ENCODE assay signal across 14 cellular contexts in the genomic region with DNA sequence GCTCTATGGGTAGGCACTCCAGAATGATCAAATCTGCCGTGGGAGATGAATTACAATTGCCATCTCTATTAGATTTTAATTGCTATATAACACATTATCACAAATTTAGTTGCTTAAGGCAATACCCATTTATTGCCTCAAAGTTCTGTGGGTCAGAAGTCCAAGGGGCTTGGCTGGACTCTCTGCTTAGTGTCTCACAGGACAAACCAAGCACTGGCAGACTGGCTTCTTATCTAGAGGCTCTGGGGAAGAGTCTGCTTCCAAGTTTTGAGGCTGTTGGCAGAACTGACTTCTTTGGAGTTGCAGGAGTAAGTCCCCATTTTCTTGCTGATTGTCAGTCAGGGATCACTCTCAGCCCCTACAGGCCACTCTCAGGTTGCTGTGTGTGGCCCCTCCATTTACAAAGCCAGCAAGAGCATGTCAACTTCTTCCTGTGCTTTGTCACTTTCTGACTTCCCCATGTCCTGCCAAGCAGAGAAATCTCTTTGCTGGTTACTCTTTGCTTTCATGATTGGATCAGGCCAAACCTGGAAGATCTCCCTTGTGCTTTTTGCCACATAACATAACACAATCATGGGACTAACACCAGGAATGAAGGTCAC.
"Had no signal": no experiment of that assay in that cellular context is flagged by ENCODE, and none has a peak within 500 bp of the region (broad histone marks: within the 10 kb centered on the region; RNA-seq: fewer than 3 reads in every experiment).

No MANE protein-coding gene starts in this region.

- H3K27me3 ChIP-seq: adrenal gland, cardiac muscle cell had no signal

- DNase-seq: activated CD4-positive, alpha-beta T cell treated with anti-CD3 and anti-CD28 coated beads for 36 hours; activated CD4-positive, alpha-beta T cell treated with anti-CD3 and anti-CD28 coated beads, Interleukin-2, amount 50 U/mL, for 48 hours; activated gamma-delta T cell treated with Interleukin-2 at 50 U/mL for 16 hours; activated T-cell treated with anti-CD3 and anti-CD28 coated beads for 4 hours; adrenal gland; dermis blood vessel endothelial cell; effector memory CD8-positive, alpha-beta T cell; foreskin fibroblast; occipital lobe; posterior cingulate gyrus; stimulated activated CD4-positive, alpha-beta T cell treated with anti-CD3 and anti-CD28 coated beads, Interleukin-4, amount 100 ng/mL, for 1 hour; stimulated activated naive CD8-positive, alpha-beta T cell treated with anti-CD3 and anti-CD28 coated beads, Interleukin-15, amount 100 ng/mL, for 72 hours had no signal

- ATAC-seq: activated CD4-positive, alpha-beta T cell treated with anti-CD3 and anti-CD28 coated beads for 36 hours; effector memory CD8-positive, alpha-beta T cell; stimulated activated naive CD8-positive, alpha-beta T cell treated with anti-CD3 and anti-CD28 coated beads, Interleukin-15, amount 100 ng/mL, for 72 hours had no signal

- H3K36me3 ChIP-seq: adrenal gland, cardiac muscle cell had no signal

- H3K27ac ChIP-seq: adrenal gland, cardiac muscle cell, SK-N-MC had no signal

- H3K9me3 ChIP-seq: adrenal gland had no signal

- H3K4me3 ChIP-seq: adrenal gland, cardiac muscle cell, SK-N-MC had no signal
